8 cellular contexts compared by ENCODE assay signal in the genomic region with DNA sequence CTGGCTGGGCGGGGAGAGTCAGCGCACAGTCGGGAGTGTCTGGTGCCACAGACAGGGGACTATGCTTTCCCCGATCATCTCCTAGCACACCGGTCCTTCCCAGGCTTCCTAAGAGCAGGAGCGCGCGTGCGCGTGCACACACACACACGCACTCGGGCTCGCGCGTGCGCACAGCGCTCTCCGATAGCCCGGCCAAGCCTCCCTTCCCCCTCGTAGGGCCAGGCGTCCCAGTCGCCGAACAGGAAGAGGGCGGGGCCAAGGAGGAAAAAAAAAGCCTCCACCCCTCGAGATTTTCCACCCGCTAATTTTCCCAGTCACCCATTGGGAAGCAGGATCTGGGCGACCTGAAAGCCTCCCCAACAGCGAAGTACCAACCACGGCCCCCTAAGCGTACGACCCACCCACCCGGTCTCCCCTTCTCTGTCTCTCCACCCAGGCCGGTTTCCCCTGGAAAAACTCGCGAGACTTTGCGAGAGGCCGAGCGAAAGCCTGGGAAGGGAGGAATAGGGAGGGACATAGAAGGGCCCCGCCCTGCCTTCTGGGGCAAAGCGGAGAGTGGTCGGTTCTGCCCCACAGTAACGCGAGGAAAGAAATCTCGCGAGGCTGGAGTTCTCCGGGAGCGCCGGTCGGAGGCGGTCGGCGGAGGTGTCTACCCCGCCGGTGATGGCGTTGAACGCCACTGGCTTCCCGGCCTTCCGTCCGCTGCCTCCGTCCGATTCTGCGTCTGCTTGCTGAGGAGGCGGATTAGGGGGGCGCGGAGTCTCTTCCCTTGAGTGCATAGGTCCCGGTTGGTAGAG. TPM values are rescaled to one million over a fixed set of nuclear protein-coding genes. Genes with fewer than 3 reads are reported as not detected.
DNase-seq lines count a peak whose midpoint lies in the region; ATAC-seq and TF ChIP-seq lines count a peak whose summit lies in the region.

Gene FGFR1OP2, plus strand, starts transcription at position 608 of the 797 bp plus-strand sequence. CDS start 15,689 bp downstream, outside the sequence.
Gene INTS13, minus strand, starts transcription at position 119 of the 797 bp plus-strand sequence. CDS start 1,178 bp downstream, outside the sequence.

- no peaks in the 10 kb centered on the region for H3K27me3 Mint-ChIP-seq in activated T-helper 17 cell treated with anti-CD3 and anti-CD28 coated beads, Interleukin-2, amount 50 U/mL, for 72 hours
- H3K27me3 Mint-ChIP-seq in naive thymus-derived CD8-positive, alpha-beta T cell, result no peaks in the 10 kb centered on the region

- CTCF ChIA-PET in RWPE1 (lab: Yijun Ruan, JAX), result interaction anchor here (0.6 to 0.8 kb wide), 2 partner anchors 16 to 376 kb away, joined by 4 read pairs; no protein-coding TSS in a partner anchor

- no peaks in the 10 kb centered on the region for H3K27me3 ChIP-seq in fibroblast of lung (ENCODE audit: control insufficient read depth, insufficient read depth, low read length)

- peaks cover 41% of the 10 kb centered on the region for H3K4me1 Mint-ChIP-seq in activated T-helper 17 cell treated with anti-CD3 and anti-CD28 coated beads, Interleukin-2, amount 50 U/mL, for 72 hours
- peaks cover 23 to 81% (median 67%) of the 10 kb centered on the region in 4 donors for H3K4me1 Mint-ChIP-seq in naive thymus-derived CD8-positive, alpha-beta T cell

- peaks cover 70% of the 10 kb centered on the region for H3K79me2 ChIP-seq in fibroblast of lung (ENCODE audit: control insufficient read depth, insufficient read depth, low read length)

- H3K4me1 ChIP-seq in fibroblast of lung (ENCODE audit: control insufficient read depth, extremely low read depth, insufficient read depth, low read length), result no peaks in the 10 kb centered on the region

- DNase-seq in Daoy (ENCODE audit: low read depth) (peak; percentile 99), GOT3 (lab: John Stamatoyannopoulos, UW) (peak; percentile 95), LNCaP clone FGC (ENCODE audit: low read depth) (peak; percentile 95), RWPE1 (ENCODE audit: low spot score) (peak; percentile 96), fibroblast of lung (ENCODE audit: low read depth in 2 of 2) (peak; percentile 96 to 99)
- DNase-seq in naive thymus-derived CD8-positive, alpha-beta T cell, result peak; percentile 87 to 98 (median 94)
- peak; percentile 86 to 97 (median 93) for DNase-seq in stimulated activated naive CD4-positive, alpha-beta T cell (lab: John Stamatoyannopoulos, UW)

- TF ChIP-seq CTCF in LNCaP clone FGC (IDR thresholded peaks at IDR 0.05; ENCODE audit: control insufficient read depth, extremely low read depth, insufficient read depth) (no peak), RWPE1 (conservative IDR thresholded peaks at IDR 0.05; ENCODE audit: low read depth) (no peak), fibroblast of lung (conservative IDR thresholded peaks at IDR 0.05 in 1 of 2, IDR thresholded peaks at IDR 0.05 in 1 of 2; ENCODE audit: low read depth in 1 of 2, low read length in 2 of 2) (no peak)

- H2AFZ ChIP-seq in fibroblast of lung (ENCODE audit: low read length), result peak within 1 kb of the TSS; percentile 92

- peak within 1 kb of the TSS; percentile 93 for H3K27ac ChIP-seq in RWPE1
- H3K27ac ChIP-seq in fibroblast of lung (ENCODE audit: insufficient read depth, low read length), result peak within 1 kb of the TSS; percentile 93

- peak within 1 kb of the TSS; percentile 87 for H3K27ac Mint-ChIP-seq in activated T-helper 17 cell treated with anti-CD3 and anti-CD28 coated beads, Interleukin-2, amount 50 U/mL, for 72 hours
- peak within 1 kb of the TSS; percentile 90 to 100 (median 99) for H3K27ac Mint-ChIP-seq in naive thymus-derived CD8-positive, alpha-beta T cell

- peak within 1 kb of the TSS; percentile 76 for H3K9ac ChIP-seq in fibroblast of lung (ENCODE audit: insufficient read depth, low read length)

- ATAC-seq in activated T-helper 17 cell treated with anti-CD3 and anti-CD28 coated beads, Interleukin-2, amount 50 U/mL, for 72 hours (replicated peaks), result peak; percentile 91
- peak; percentile 89 to 90 for ATAC-seq in naive thymus-derived CD8-positive, alpha-beta T cell

- H3K36me3 ChIP-seq in fibroblast of lung (ENCODE audit: control insufficient read depth, insufficient read depth, low read length), result no peaks in the 10 kb centered on the region

- H3K4me3 Mint-ChIP-seq in activated T-helper 17 cell treated with anti-CD3 and anti-CD28 coated beads, Interleukin-2, amount 50 U/mL, for 72 hours, result peak within 1 kb of the TSS; percentile 91
- H3K4me3 Mint-ChIP-seq in naive thymus-derived CD8-positive, alpha-beta T cell, result peak within 1 kb of the TSS; percentile 90 to 100 (median 94)

- peak within 1 kb of the TSS; percentile 88 for H3K4me2 ChIP-seq in fibroblast of lung (ENCODE audit: extremely low read depth, insufficient read depth, low read length)

- H3K9me3 ChIP-seq in fibroblast of lung (ENCODE audit: control insufficient read depth, insufficient read depth, low read depth, low read length), result no peaks in the 10 kb centered on the region

- H3K4me3 ChIP-seq in LNCaP clone FGC (ENCODE audit: low read depth, low read length) (peak within 1 kb of the TSS; percentile 98), fibroblast of lung (replicated peaks in 1 of 4; ENCODE audit: control extremely low read depth in 1 of 4, insufficient read depth in 1 of 4, low read depth in 3 of 4, low read length in 4 of 4) (peak within 1 kb of the TSS; percentile 88 to 100 (median 99))

- H3K36me3 Mint-ChIP-seq in activated T-helper 17 cell treated with anti-CD3 and anti-CD28 coated beads, Interleukin-2, amount 50 U/mL, for 72 hours (ENCODE audit: low read depth), result peaks cover 78% of the 10 kb centered on the region
- H3K36me3 Mint-ChIP-seq in naive thymus-derived CD8-positive, alpha-beta T cell, result peaks cover 0 to 15% (median 7%) of the 10 kb centered on the region in 3 donors

- POLR2A ChIA-PET in RWPE1 (lab: Yijun Ruan, JAX; ENCODE audit: low non-redundant PET), result no interaction called here
- POLR2A ChIA-PET in naive thymus-derived CD8-positive, alpha-beta T cell (lab: Charles Lee), result interaction anchor here (0.8 to 1.6 kb wide), 8 partner anchors 12 to 106 kb away, joined by 3 to 9 read pairs (median 4); partner anchors contain the start of genes ITPR2, MED21 and TM7SF3

- no peaks in the 10 kb centered on the region for H3K9me3 Mint-ChIP-seq in activated T-helper 17 cell treated with anti-CD3 and anti-CD28 coated beads, Interleukin-2, amount 50 U/mL, for 72 hours
- no peaks in the 10 kb centered on the region for H3K9me3 Mint-ChIP-seq in naive thymus-derived CD8-positive, alpha-beta T cell

- no peaks in the 10 kb centered on the region for H4K20me1 ChIP-seq in fibroblast of lung (ENCODE audit: control insufficient read depth, extremely low read depth, insufficient read depth, low read length)

RNA-seq across cellular contexts. Expression of gene FGFR1OP2, which starts in this region (rescaled TPM):
- 99.2 and 127 TPM in 2 replicates for total RNA-seq in Daoy (2014; rRNA removed; shearing (Covaris generic))
- 10 to 100 TPM; 51.3 to 77.4 TPM for total RNA-seq in activated T-helper 17 cell treated with anti-CD3 and anti-CD28 coated beads, Interleukin-2, amount 50 U/mL, for 72 hours
- 51.1 and 60.8 TPM in 2 replicates for total RNA-seq in fibroblast of lung
- polyA plus RNA-seq in fibroblast of lung, result 31.2 and 36.4 TPM in 2 replicates
- polyA plus RNA-seq in fibroblast of lung (2012), result 30.5 and 33.1 TPM in 2 replicates
- polyA minus RNA-seq in fibroblast of lung (ENCODE audit: low replicate concordance), result 1.7 and 1.9 TPM in 2 replicates
- 10 to 100 TPM; 74.4 to 74.9 TPM for total RNA-seq in naive thymus-derived CD8-positive, alpha-beta T cell
- polyA plus RNA-seq in naive thymus-derived CD8-positive, alpha-beta T cell, result 10 to 100 TPM; 77.0 to 91.8 (median 81.4) TPM

RNA-seq across cellular contexts. Expression of gene INTS13, which starts in this region (rescaled TPM):
- total RNA-seq in Daoy (2014; rRNA removed; shearing (Covaris generic)), result 76.3 and 131 TPM in 2 replicates
- total RNA-seq in activated T-helper 17 cell treated with anti-CD3 and anti-CD28 coated beads, Interleukin-2, amount 50 U/mL, for 72 hours, result 100 to 1,000 TPM in 1 of 2 donors, 10 to 100 TPM in 1; 64.1 to 101 TPM
- total RNA-seq in fibroblast of lung, result 33.0 and 34.9 TPM in 2 replicates
- 28.0 and 29.2 TPM in 2 replicates for polyA plus RNA-seq in fibroblast of lung
- polyA plus RNA-seq in fibroblast of lung (2012), result 18.6 and 22.3 TPM in 2 replicates
- polyA minus RNA-seq in fibroblast of lung (ENCODE audit: low replicate concordance), result 5.5 and 5.6 TPM in 2 replicates
- 10 to 100 TPM; 18.3 to 19.5 TPM for total RNA-seq in naive thymus-derived CD8-positive, alpha-beta T cell
- polyA plus RNA-seq in naive thymus-derived CD8-positive, alpha-beta T cell, result 10 to 100 TPM; 13.3 to 26.2 (median 16.1) TPM

Comparison
In these comparisons a context has a peak if more than half of its experiments do, and no peak if none do; other contexts are left out.
1. Peak in every context shown above with its lines: DNase-seq, ATAC-seq, H3K4me3 ChIP-seq and H3K27ac ChIP-seq.